Comparison of ENCODE assay signal across 14 cellular contexts in the genomic region with DNA sequence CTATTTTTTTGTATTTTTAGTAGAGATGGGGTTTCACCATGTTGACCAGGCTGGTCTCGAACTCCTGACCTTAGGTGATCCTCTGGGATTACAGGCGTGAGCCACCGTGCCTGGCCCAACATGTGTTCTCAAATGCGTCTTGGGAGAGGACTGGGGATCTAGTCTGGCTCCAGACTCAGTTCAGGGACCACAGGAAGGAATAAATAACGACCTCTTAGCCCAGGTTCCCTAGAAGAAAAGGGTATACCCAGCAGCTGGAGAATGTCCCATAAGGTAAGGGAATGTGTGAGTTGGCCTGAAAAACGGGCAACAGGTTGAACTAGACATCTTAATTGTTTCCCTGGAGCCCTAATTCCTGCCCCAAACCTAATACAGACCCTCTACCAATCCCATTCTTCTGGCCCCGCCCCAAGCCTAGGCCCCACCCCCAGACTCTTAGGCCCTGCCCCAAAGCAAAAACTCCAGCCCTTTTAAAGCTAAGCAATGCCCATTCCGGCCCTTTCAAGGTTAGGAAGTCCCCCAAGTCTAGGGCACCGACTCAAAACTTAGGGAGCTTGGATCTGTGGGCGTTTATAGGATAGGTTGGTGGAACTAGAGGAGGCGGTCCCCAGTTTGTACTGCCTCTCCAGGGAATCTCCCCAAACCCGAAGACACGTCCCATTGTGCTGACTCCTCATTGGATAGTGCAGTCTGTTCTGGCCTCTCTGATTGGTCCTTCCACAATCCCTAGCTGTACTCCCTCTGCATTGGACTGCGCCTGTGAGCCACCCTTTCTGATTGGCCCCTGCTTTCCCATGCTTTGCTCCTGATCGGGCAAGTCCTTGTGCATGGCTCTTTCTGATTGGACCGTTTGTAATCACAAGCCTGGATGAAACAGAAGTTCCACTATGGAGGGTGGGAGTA. TPM values are rescaled to one million over a fixed set of nuclear protein-coding genes. Genes with fewer than 3 reads are reported as not detected.
DNase-seq lines count a peak whose midpoint lies in the region; ATAC-seq, FAIRE-seq and TF ChIP-seq lines count a peak whose summit lies in the region.
"Had no signal": no experiment of that assay in that cellular context is flagged by ENCODE, and none has a peak within 500 bp of the region (broad histone marks: within the 10 kb centered on the region; RNA-seq: fewer than 3 reads in every experiment).

No MANE protein-coding gene starts in this region.

- H3K4me3 ChIP-seq in A549 (no peak overlapping the region), BE2C (ENCODE audit: low read depth, low read length) (no peak overlapping the region), K562 (no peak overlapping the region), esophagus muscularis mucosa (no peak overlapping the region)
- H3K4me3 ChIP-seq: ascending aorta had no signal

- in situ Hi-C loops in K562 (cut with MboI), result loop anchor here (5.0 kb wide), 2 partner anchors 114 to 204 kb away; no protein-coding TSS in a partner anchor

- H3K27me3 ChIP-seq in BE2C (no peaks in the 10 kb centered on the region), K562 (ENCODE audit: control insufficient read depth in 2 of 2, insufficient read depth in 2 of 2, low read length in 2 of 2) (no peaks in the 10 kb centered on the region), esophagus muscularis mucosa (peaks cover 0 to 11% (median 0%) of the 10 kb centered on the region in 4 donors)
- H3K27me3 ChIP-seq: ascending aorta had no signal

- peak overlapping the region; percentile 46; the same call in 1 of the 2 replicates for H2AFZ ChIP-seq in K562 (ENCODE audit: low read depth, low read length)

- TF ChIP-seq CTCF in A549 (IDR thresholded peaks at IDR 0.05), result no peak
- no peak for TF ChIP-seq CTCF in BE2C (IDR thresholded peaks at IDR 0.05; ENCODE audit: low read depth, low read length)
- TF ChIP-seq CTCF in K562 (IDR thresholded peaks at IDR 0.05 in 2 of 3, conservative IDR thresholded peaks at IDR 0.05 in 1 of 3; ENCODE audit: insufficient read depth in 2 of 3, low read depth in 1 of 3, low read length in 3 of 3), result no peak
- TF ChIP-seq CTCF in esophagus muscularis mucosa (IDR thresholded peaks at IDR 0.05), result no peak

- TF ChIP-seq EP300 in A549 (IDR thresholded peaks at IDR 0.05) (no peak), K562 (IDR thresholded peaks at IDR 0.05; ENCODE audit: low read length) (no peak), esophagus muscularis mucosa (IDR thresholded peaks at IDR 0.05) (no peak)

- H3K36me3 ChIP-seq in BE2C, result no peaks in the 10 kb centered on the region
- no peaks in the 10 kb centered on the region for H3K36me3 ChIP-seq in K562 (ENCODE audit: control insufficient read depth, insufficient read depth, low read length)
- H3K36me3 ChIP-seq in esophagus muscularis mucosa, result no peaks in the 10 kb centered on the region
- H3K36me3 ChIP-seq: ascending aorta had no signal

- WGBS in A549 (ENCODE audit: missing lambda C conversion rate), result 64% methylated on average over 16 of the region's 16 CpGs
- WGBS in K562 (ENCODE audit: insufficient coverage, low coverage, missing lambda C conversion rate), result 53% methylated on average over 16 of the region's 16 CpGs
- WGBS in esophagus muscularis mucosa, result 89% methylated on average over 15 of the region's 16 CpGs

- no peaks in the 10 kb centered on the region for H4K20me1 ChIP-seq in K562 (replicated peaks; ENCODE audit: control insufficient read depth, insufficient read depth, low read length)

- H3K79me2 ChIP-seq in K562 (ENCODE audit: control insufficient read depth, insufficient read depth, low read length), result no peaks in the 10 kb centered on the region

- POLR2A ChIA-PET in A549 (lab: Yijun Ruan, JAX) (no interaction called here), K562 (lab: Yijun Ruan, JAX) (interaction anchor here (0.9 to 1.1 kb wide), 4 partner anchors 14 to 288 kb away, joined by 3 read pairs; no protein-coding TSS in a partner anchor)

- ATAC-seq in A549 (peak; percentile 47 to 77), K562 (peak; percentile 86)

- BruUV-seq in K562 (replicated peaks; lab: Mats Ljungman, UMichigan), result no TSS peak

- no peaks in the 10 kb centered on the region for H3K9me1 ChIP-seq in K562 (ENCODE audit: control insufficient read depth, insufficient read depth, low read length)

- peaks cover 4% of the 10 kb centered on the region; the same call in 1 of the 3 replicates for H3K4me1 ChIP-seq in A549
- H3K4me1 ChIP-seq in BE2C, result no peaks in the 10 kb centered on the region
- peaks cover 0 to 3% of the 10 kb centered on the region in 2 experiments; a peak in 2 of 5 replicates for H3K4me1 ChIP-seq in K562 (replicated peaks in 1 of 2; ENCODE audit: control insufficient read depth in 2 of 2, insufficient read depth in 2 of 2, low read length in 2 of 2)
- peaks cover 0 to 14% (median 8%) of the 10 kb centered on the region in 4 donors for H3K4me1 ChIP-seq in esophagus muscularis mucosa
- H3K4me1 ChIP-seq: ascending aorta had no signal

- CTCF ChIA-PET in A549 (lab: Yijun Ruan, JAX), result interaction anchor here (0.5 to 12.2 kb wide), 28 partner anchors 12 to 923 kb away, joined by 3 to 133 read pairs (median 10); a partner anchor contains a TSS
- CTCF ChIA-PET in K562 (lab: Yijun Ruan, JAX; ENCODE audit: low intra/inter-chr PET ratio), result interaction anchor here (4.3 kb wide), 1 partner anchor 205 kb away, joined by 34 read pairs; no protein-coding TSS in a partner anchor

- no peak overlapping the region for H3K4me2 ChIP-seq in A549
- no peak overlapping the region for H3K4me2 ChIP-seq in K562 (ENCODE audit: insufficient read depth, low read length)

- intact Hi-C loops in K562 (cut with micrococcal nuclease) (no loop called here), esophagus muscularis mucosa (cut with DNase I) (loop anchor here (10.0 kb wide), 2 partner anchors 141 to 361 kb away; no protein-coding TSS in a partner anchor)

- no peak overlapping the region for H3K9ac ChIP-seq in K562 (ENCODE audit: insufficient read depth in 1 of 2, low read depth in 2 of 2, low read length in 2 of 2)

- TF ChIP-seq POLR2A in A549 (IDR thresholded peaks at IDR 0.05; ENCODE audit: low read length) (no peak), K562 (conservative IDR thresholded peaks at IDR 0.05) (no peak), esophagus muscularis mucosa (IDR thresholded peaks at IDR 0.05; ENCODE audit: low read depth) (no peak)

- DNase-seq in A549 (ENCODE audit: low read depth in 1 of 2, low spot score in 1 of 2) (peak; percentile 85 to 87), BE2C (peak; percentile 49), MV-4-11 (lab: John Stamatoyannopoulos, UW) (peak; percentile 22), K562 (ENCODE audit: extremely low read depth in 1 of 4, low spot score in 3 of 4) (peak in 3 of 4 experiments; percentile 77 to 82 (median 81)), esophagus muscularis mucosa (ENCODE audit: extremely low spot score) (no peak), dedifferentiated amniotic fluid mesenchymal stem cell (ENCODE audit: extremely low spot score) (no peak), urothelium cell line (ENCODE audit: low spot score) (no peak), NCI-H2171 (lab: John Stamatoyannopoulos, UW) (no peak)
- DNase-seq: hippocampal formation; NCI-H1092 treated with DMSO at 0.1 percent for 48 hours; NK-92 treated with Interleukin-12 subunit alpha and Interleukin-12 subunit beta, amount 100 ng/mL, for 24 hours; stimulated activated CD4-positive, alpha-beta T cell treated with anti-CD3 and anti-CD28 coated beads, Interleukin-2, amount 100 ng/mL, for 48 hours had no signal

- peak; percentile 49 for FAIRE-seq in A549 (lab: Jason Lieb, UNC)
- FAIRE-seq in K562 (lab: Jason Lieb, UNC), result peak; percentile 61
- no peak for FAIRE-seq in urothelium cell line (lab: Jason Lieb, UNC)

- H3K27ac ChIP-seq in A549, result no peak overlapping the region
- H3K27ac ChIP-seq in K562 (ENCODE audit: extremely low read depth, low read depth, low read length), result no peak overlapping the region
- H3K27ac ChIP-seq in esophagus muscularis mucosa (replicated peaks in 1 of 4), result no peak overlapping the region
- H3K27ac ChIP-seq: ascending aorta had no signal

- TF ChIP-seq RAD21 in A549 (conservative IDR thresholded peaks at IDR 0.05 in 1 of 2, IDR thresholded peaks at IDR 0.05 in 1 of 2), result no peak
- no peak for TF ChIP-seq RAD21 in K562 (CRISPR knock-in tag; conservative IDR thresholded peaks at IDR 0.05 in 1 of 2, IDR thresholded peaks at IDR 0.05 in 1 of 2)

- H3K9me3 ChIP-seq in A549 (no peaks in the 10 kb centered on the region), BE2C (no peaks in the 10 kb centered on the region), K562 (replicated peaks; ENCODE audit: control insufficient read depth, insufficient read depth, low read depth, low read length) (no peaks in the 10 kb centered on the region), esophagus muscularis mucosa (no peaks in the 10 kb centered on the region)
- H3K9me3 ChIP-seq: ascending aorta had no signal

RNA-seq across cellular contexts. Expression of a gene that starts 5.4 kb away (rescaled TPM):
- polyA plus RNA-seq in A549 (2011; rRNA removed) (1.1 and 1.6 TPM in 2 replicates), A549 (2017; fragmentation: RNase III; extraction: RNeasy Plus Mini Kit Qiagen cat#74134 plus additional on column Dnase treatment) (7.9 to 9.1 TPM (median 8.7 TPM) in 3 replicates), K562 (2011; rRNA removed) (0.52 and 1.0 TPM in 2 replicates), K562 (2014; fragmentation: Illumina TruSeq; extraction: Trizol) (1.3 and 2.1 TPM in 2 replicates), K562 (2014; fragmentation: Nextera tagmentation; extraction: Ambion mirVana) (under 1 TPM; 0.13 TPM), K562 (2014; rRNA removed) (3.9 and 4.6 TPM in 2 replicates)
- 7.2 and 11.0 TPM in 2 replicates for polyA plus RNA-seq in A549 (2012; cell fraction: cytosol; rRNA removed)
- polyA plus RNA-seq in A549 (2012; cell fraction: nucleus; rRNA removed), result 12.3 and 15.7 TPM in 2 replicates
- polyA minus RNA-seq in A549 (2011; rRNA and poly(A)+ RNA removed), result 1.2 and 2.0 TPM in 2 replicates
- 6.3 TPM for polyA plus RNA-seq in BE2C (2012; ENCODE audit: insufficient read depth, insufficient read length, low read depth)
- 2.3 and 5.9 TPM in 2 replicates for total RNA-seq in K562 (2011; cell fraction: chromatin; rRNA removed; ENCODE audit: low replicate concordance)
- 10.0 and 11.3 TPM in 2 replicates for total RNA-seq in K562 (2011; cell fraction: nucleolus; rRNA removed)
- total RNA-seq in K562 (2011; cell fraction: nucleoplasm; rRNA removed), result 5.9 and 6.6 TPM in 2 replicates
- total RNA-seq in K562 (2014; rRNA removed) (3.8 and 5.0 TPM in 2 replicates), K562 (2014; rRNA removed; fragmentation: Illumina TruSeq; extraction: Trizol) (0.44 and 0.45 TPM in 2 replicates), K562 (2015; rRNA removed; fragmentation: Illumina TruSeq; extraction: Trizol) (1.1 and 1.3 TPM in 2 replicates), K562 (2021) (10.6 and 10.7 TPM in 2 replicates), esophagus muscularis mucosa (1 to 10 TPM in 2 of 4 donors, under 1 TPM in 2; 0.50 to 2.5 (median 1.4) TPM)
- polyA plus RNA-seq in K562 (2011; cell fraction: cytosol; rRNA removed), result 1.9 and 4.7 TPM in 2 replicates
- polyA plus RNA-seq in K562 (2011; cell fraction: nucleus; rRNA removed), result 2.7 and 3.9 TPM in 2 replicates
- polyA plus RNA-seq in K562 (2012), result 4.1 and 4.7 TPM in 2 replicates
- polyA minus RNA-seq in K562 (2011; rRNA and poly(A)+ RNA removed), result 0.98 and 1.0 TPM in 2 replicates
- polyA minus RNA-seq in K562 (2011; cell fraction: cytosol; rRNA and poly(A)+ RNA removed), result 2.8 and 5.5 TPM in 2 replicates
- polyA minus RNA-seq in K562 (2011; cell fraction: nucleus; rRNA and poly(A)+ RNA removed), result 2.7 and 3.8 TPM in 2 replicates
- total RNA-seq: ascending aorta had no signal

RNA-seq across cellular contexts. Expression of a gene that starts 9.8 kb away (rescaled TPM):
- polyA plus RNA-seq in A549 (2011; rRNA removed) (0.37 TPM in 1 of 2 replicates, not detected in the other), A549 (2017; fragmentation: RNase III; extraction: RNeasy Plus Mini Kit Qiagen cat#74134 plus additional on column Dnase treatment) (0.47 TPM in 1 of 3 replicates, not detected in the others), K562 (2011; rRNA removed) (91.3 and 101 TPM in 2 replicates), K562 (2014; fragmentation: Illumina TruSeq; extraction: Trizol) (49.0 and 60.2 TPM in 2 replicates), K562 (2014; fragmentation: Nextera tagmentation; extraction: Ambion mirVana) (100 to 1,000 TPM; 133 to 152 TPM), K562 (2014; rRNA removed) (61.3 and 70.7 TPM in 2 replicates)
- 0.08 and 0.12 TPM in 2 replicates for polyA plus RNA-seq in A549 (2012; cell fraction: cytosol; rRNA removed)
- polyA plus RNA-seq in A549 (2012; cell fraction: nucleus; rRNA removed), result not detected in 2 replicates
- polyA minus RNA-seq in A549 (2011; rRNA and poly(A)+ RNA removed), result not detected in 2 replicates
- polyA plus RNA-seq in BE2C (2012; ENCODE audit: insufficient read depth, insufficient read length, low read depth), result not detected
- 7.6 and 17.2 TPM in 2 replicates for total RNA-seq in K562 (2011; cell fraction: chromatin; rRNA removed; ENCODE audit: low replicate concordance)
- 11.3 and 11.6 TPM in 2 replicates for total RNA-seq in K562 (2011; cell fraction: nucleolus; rRNA removed)
- 14.4 and 17.5 TPM in 2 replicates for total RNA-seq in K562 (2011; cell fraction: nucleoplasm; rRNA removed)
- total RNA-seq in K562 (2014; rRNA removed) (37.1 and 48.4 TPM in 2 replicates), K562 (2014; rRNA removed; fragmentation: Illumina TruSeq; extraction: Trizol) (48.5 and 59.1 TPM in 2 replicates), K562 (2015; rRNA removed; fragmentation: Illumina TruSeq; extraction: Trizol) (52.8 and 55.6 TPM in 2 replicates), K562 (2021) (51.8 and 58.6 TPM in 2 replicates), esophagus muscularis mucosa (10 to 100 TPM in 2 of 4 donors, 1 to 10 TPM in 2; 4.2 to 26.2 (median 12.0) TPM)
- 45.0 and 75.1 TPM in 2 replicates for polyA plus RNA-seq in K562 (2011; cell fraction: cytosol; rRNA removed)
- 35.8 and 51.3 TPM in 2 replicates for polyA plus RNA-seq in K562 (2011; cell fraction: nucleus; rRNA removed)
- 108 and 198 TPM in 2 replicates for polyA plus RNA-seq in K562 (2012)
- polyA minus RNA-seq in K562 (2011; rRNA and poly(A)+ RNA removed), result 23.5 and 24.2 TPM in 2 replicates
- 8.4 and 10.6 TPM in 2 replicates for polyA minus RNA-seq in K562 (2011; cell fraction: cytosol; rRNA and poly(A)+ RNA removed)
- 2.2 and 9.1 TPM in 2 replicates for polyA minus RNA-seq in K562 (2011; cell fraction: nucleus; rRNA and poly(A)+ RNA removed)
- total RNA-seq: progenitor cell of endocrine pancreas had no signal

RNA-seq across cellular contexts. Expression of a gene that starts 16.2 kb away (rescaled TPM):
- 82.1 and 101 TPM in 2 replicates for polyA plus RNA-seq in A549 (2011; rRNA removed)
- 180 and 241 TPM in 2 replicates for polyA plus RNA-seq in A549 (2012; cell fraction: cytosol; rRNA removed)
- 350 and 382 TPM in 2 replicates for polyA plus RNA-seq in A549 (2012; cell fraction: nucleus; rRNA removed)
- polyA plus RNA-seq in A549 (2017; fragmentation: RNase III; extraction: RNeasy Plus Mini Kit Qiagen cat#74134 plus additional on column Dnase treatment), result 113 to 118 TPM (median 116 TPM) in 3 replicates
- polyA minus RNA-seq in A549 (2011; rRNA and poly(A)+ RNA removed), result 102 and 120 TPM in 2 replicates
- polyA plus RNA-seq in BE2C (2012; ENCODE audit: insufficient read depth, insufficient read length, low read depth), result 169 TPM
- total RNA-seq in K562 (2011; cell fraction: chromatin; rRNA removed; ENCODE audit: low replicate concordance), result 114 and 163 TPM in 2 replicates
- total RNA-seq in K562 (2011; cell fraction: nucleolus; rRNA removed), result 74.5 and 86.1 TPM in 2 replicates
- 116 and 164 TPM in 2 replicates for total RNA-seq in K562 (2011; cell fraction: nucleoplasm; rRNA removed)
- total RNA-seq in K562 (2014; rRNA removed), result 41.1 and 55.2 TPM in 2 replicates
- 17.2 and 19.9 TPM in 2 replicates for total RNA-seq in K562 (2014; rRNA removed; fragmentation: Illumina TruSeq; extraction: Trizol)
- total RNA-seq in K562 (2015; rRNA removed; fragmentation: Illumina TruSeq; extraction: Trizol), result 38.0 and 42.2 TPM in 2 replicates
- total RNA-seq in K562 (2021), result 86.3 and 90.5 TPM in 2 replicates
- 20.9 and 54.2 TPM in 2 replicates for polyA plus RNA-seq in K562 (2011; rRNA removed)
- 38.5 and 56.2 TPM in 2 replicates for polyA plus RNA-seq in K562 (2011; cell fraction: cytosol; rRNA removed)
- polyA plus RNA-seq in K562 (2011; cell fraction: nucleus; rRNA removed), result 81.0 and 127 TPM in 2 replicates
- 86.0 and 136 TPM in 2 replicates for polyA plus RNA-seq in K562 (2012)
- 81.8 and 105 TPM in 2 replicates for polyA plus RNA-seq in K562 (2014; fragmentation: Illumina TruSeq; extraction: Trizol)
- 1 to 10 TPM; 3.4 to 5.9 TPM for polyA plus RNA-seq in K562 (2014; fragmentation: Nextera tagmentation; extraction: Ambion mirVana)
- 76.4 and 77.0 TPM in 2 replicates for polyA plus RNA-seq in K562 (2014; rRNA removed)
- polyA minus RNA-seq in K562 (2011; rRNA and poly(A)+ RNA removed), result 22.5 and 27.0 TPM in 2 replicates
- polyA minus RNA-seq in K562 (2011; cell fraction: cytosol; rRNA and poly(A)+ RNA removed), result 59.6 and 84.3 TPM in 2 replicates
- polyA minus RNA-seq in K562 (2011; cell fraction: nucleus; rRNA and poly(A)+ RNA removed), result 23.4 and 27.1 TPM in 2 replicates
- total RNA-seq in esophagus muscularis mucosa, result 100 to 1,000 TPM in 2 of 4 donors, 10 to 100 TPM in 2; 59.8 to 138 (median 104) TPM

RNA-seq across cellular contexts. Expression of a gene that starts 29.8 kb away (rescaled TPM):
- not detected in 2 replicates for polyA plus RNA-seq in A549 (2011; rRNA removed)
- not detected in 2 replicates for polyA plus RNA-seq in A549 (2012; cell fraction: cytosol; rRNA removed)
- not detected in 2 replicates for polyA plus RNA-seq in A549 (2012; cell fraction: nucleus; rRNA removed)
- not detected in 3 replicates for polyA plus RNA-seq in A549 (2017; fragmentation: RNase III; extraction: RNeasy Plus Mini Kit Qiagen cat#74134 plus additional on column Dnase treatment)
- polyA minus RNA-seq in A549 (2011; rRNA and poly(A)+ RNA removed), result not detected in 2 replicates
- polyA plus RNA-seq in BE2C (2012; ENCODE audit: insufficient read depth, insufficient read length, low read depth), result not detected
- not detected in 2 replicates for total RNA-seq in K562 (2011; cell fraction: chromatin; rRNA removed; ENCODE audit: low replicate concordance)
- total RNA-seq in K562 (2011; cell fraction: nucleolus; rRNA removed), result not detected in 2 replicates
- total RNA-seq in K562 (2011; cell fraction: nucleoplasm; rRNA removed), result not detected in 2 replicates
- not detected in 2 replicates for total RNA-seq in K562 (2014; rRNA removed)
- total RNA-seq in K562 (2014; rRNA removed; fragmentation: Illumina TruSeq; extraction: Trizol), result not detected in 2 replicates
- total RNA-seq in K562 (2015; rRNA removed; fragmentation: Illumina TruSeq; extraction: Trizol), result not detected in 2 replicates
- not detected in 2 replicates for total RNA-seq in K562 (2021)
- not detected in 2 replicates for polyA plus RNA-seq in K562 (2011; rRNA removed)
- polyA plus RNA-seq in K562 (2011; cell fraction: cytosol; rRNA removed), result not detected in 2 replicates
- not detected in 2 replicates for polyA plus RNA-seq in K562 (2011; cell fraction: nucleus; rRNA removed)
- polyA plus RNA-seq in K562 (2012), result not detected in 2 replicates
- not detected in 2 replicates for polyA plus RNA-seq in K562 (2014; fragmentation: Illumina TruSeq; extraction: Trizol)
- not detected for polyA plus RNA-seq in K562 (2014; fragmentation: Nextera tagmentation; extraction: Ambion mirVana)
- polyA plus RNA-seq in K562 (2014; rRNA removed), result not detected in 2 replicates
- not detected in 2 replicates for polyA minus RNA-seq in K562 (2011; rRNA and poly(A)+ RNA removed)
- not detected in 2 replicates for polyA minus RNA-seq in K562 (2011; cell fraction: cytosol; rRNA and poly(A)+ RNA removed)
- not detected in 2 replicates for polyA minus RNA-seq in K562 (2011; cell fraction: nucleus; rRNA and poly(A)+ RNA removed)
- total RNA-seq in esophagus muscularis mucosa, result not detected
- total RNA-seq: ascending aorta, progenitor cell of endocrine pancreas had no signal

RNA-seq across cellular contexts. Expression of a gene that starts 57.8 kb away (rescaled TPM):
- polyA plus RNA-seq in A549 (2011; rRNA removed), result not detected in 2 replicates
- 0.12 TPM in 1 of 2 replicates, not detected in the other for polyA plus RNA-seq in A549 (2012; cell fraction: cytosol; rRNA removed)
- 0.14 TPM in 1 of 2 replicates, not detected in the other for polyA plus RNA-seq in A549 (2012; cell fraction: nucleus; rRNA removed)
- not detected in 3 replicates for polyA plus RNA-seq in A549 (2017; fragmentation: RNase III; extraction: RNeasy Plus Mini Kit Qiagen cat#74134 plus additional on column Dnase treatment)
- not detected in 2 replicates for polyA minus RNA-seq in A549 (2011; rRNA and poly(A)+ RNA removed)
- polyA plus RNA-seq in BE2C (2012; ENCODE audit: insufficient read depth, insufficient read length, low read depth), result not detected
- total RNA-seq in K562 (2011; cell fraction: chromatin; rRNA removed; ENCODE audit: low replicate concordance), result not detected in 2 replicates
- total RNA-seq in K562 (2011; cell fraction: nucleolus; rRNA removed), result not detected in 2 replicates
- total RNA-seq in K562 (2011; cell fraction: nucleoplasm; rRNA removed), result not detected in 2 replicates
- not detected in 2 replicates for total RNA-seq in K562 (2014; rRNA removed)
- total RNA-seq in K562 (2014; rRNA removed; fragmentation: Illumina TruSeq; extraction: Trizol), result not detected in 2 replicates
- not detected in 2 replicates for total RNA-seq in K562 (2015; rRNA removed; fragmentation: Illumina TruSeq; extraction: Trizol)
- not detected in 2 replicates for total RNA-seq in K562 (2021)
- not detected in 2 replicates for polyA plus RNA-seq in K562 (2011; rRNA removed)
- not detected in 2 replicates for polyA plus RNA-seq in K562 (2011; cell fraction: cytosol; rRNA removed)
- not detected in 2 replicates for polyA plus RNA-seq in K562 (2011; cell fraction: nucleus; rRNA removed)
- polyA plus RNA-seq in K562 (2012), result not detected in 2 replicates
- polyA plus RNA-seq in K562 (2014; fragmentation: Illumina TruSeq; extraction: Trizol), result not detected in 2 replicates
- not detected for polyA plus RNA-seq in K562 (2014; fragmentation: Nextera tagmentation; extraction: Ambion mirVana)
- not detected in 2 replicates for polyA plus RNA-seq in K562 (2014; rRNA removed)
- polyA minus RNA-seq in K562 (2011; rRNA and poly(A)+ RNA removed), result not detected in 2 replicates
- polyA minus RNA-seq in K562 (2011; cell fraction: cytosol; rRNA and poly(A)+ RNA removed), result not detected in 2 replicates
- not detected in 2 replicates for polyA minus RNA-seq in K562 (2011; cell fraction: nucleus; rRNA and poly(A)+ RNA removed)
- total RNA-seq in esophagus muscularis mucosa, result not detected
- total RNA-seq: ascending aorta, progenitor cell of endocrine pancreas had no signal

Comparison
In these comparisons a context has a peak if more than half of its experiments do, and no peak if none do; other contexts are left out.
1. DNase-seq: peak in A549 (2 of 2), BE2C (single experiment), MV-4-11 (single experiment) and K562 (3 of 4); none in esophagus muscularis mucosa (single experiment), dedifferentiated amniotic fluid mesenchymal stem cell (single experiment), urothelium cell line (single experiment) and NCI-H2171 (single experiment).